Comparison of ENCODE assay signal across 1 cellular context in the genomic region with DNA sequence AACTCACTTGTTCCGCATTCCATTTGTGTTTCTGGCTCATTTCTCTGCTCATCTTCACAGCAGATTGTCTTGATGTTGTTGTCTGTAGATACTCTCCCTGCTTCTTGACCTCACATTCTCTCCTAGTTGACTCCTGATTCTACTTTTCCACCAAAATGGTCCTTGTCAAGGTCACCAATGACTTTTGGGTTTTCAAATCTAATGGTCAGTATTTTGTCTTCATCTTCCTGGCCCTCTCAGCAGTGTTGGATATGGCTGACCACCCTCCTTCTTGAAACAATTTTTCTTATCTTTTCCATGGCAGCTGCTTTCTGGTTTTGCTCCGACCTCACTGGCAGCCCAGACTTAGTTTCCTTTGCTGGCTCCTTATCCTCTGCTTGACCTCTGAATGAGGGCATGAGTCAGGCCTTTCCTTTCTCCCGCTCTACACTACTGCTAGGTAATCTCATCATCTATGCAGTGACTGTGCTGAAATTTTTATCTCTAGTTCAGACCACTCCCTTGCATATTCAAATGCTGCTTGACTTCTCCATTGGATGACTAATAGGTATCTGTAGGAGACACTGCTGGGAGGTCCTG.
TF ChIP-seq lines count a peak whose summit lies in the region.

No MANE protein-coding gene starts in this region.

TF ChIP-seq in K562, 482 proteins besides CTCF, POLR2A, EP300 and RAD21 (continued from another document and continues in another):
- TF ChIP-seq, protein P1, sequence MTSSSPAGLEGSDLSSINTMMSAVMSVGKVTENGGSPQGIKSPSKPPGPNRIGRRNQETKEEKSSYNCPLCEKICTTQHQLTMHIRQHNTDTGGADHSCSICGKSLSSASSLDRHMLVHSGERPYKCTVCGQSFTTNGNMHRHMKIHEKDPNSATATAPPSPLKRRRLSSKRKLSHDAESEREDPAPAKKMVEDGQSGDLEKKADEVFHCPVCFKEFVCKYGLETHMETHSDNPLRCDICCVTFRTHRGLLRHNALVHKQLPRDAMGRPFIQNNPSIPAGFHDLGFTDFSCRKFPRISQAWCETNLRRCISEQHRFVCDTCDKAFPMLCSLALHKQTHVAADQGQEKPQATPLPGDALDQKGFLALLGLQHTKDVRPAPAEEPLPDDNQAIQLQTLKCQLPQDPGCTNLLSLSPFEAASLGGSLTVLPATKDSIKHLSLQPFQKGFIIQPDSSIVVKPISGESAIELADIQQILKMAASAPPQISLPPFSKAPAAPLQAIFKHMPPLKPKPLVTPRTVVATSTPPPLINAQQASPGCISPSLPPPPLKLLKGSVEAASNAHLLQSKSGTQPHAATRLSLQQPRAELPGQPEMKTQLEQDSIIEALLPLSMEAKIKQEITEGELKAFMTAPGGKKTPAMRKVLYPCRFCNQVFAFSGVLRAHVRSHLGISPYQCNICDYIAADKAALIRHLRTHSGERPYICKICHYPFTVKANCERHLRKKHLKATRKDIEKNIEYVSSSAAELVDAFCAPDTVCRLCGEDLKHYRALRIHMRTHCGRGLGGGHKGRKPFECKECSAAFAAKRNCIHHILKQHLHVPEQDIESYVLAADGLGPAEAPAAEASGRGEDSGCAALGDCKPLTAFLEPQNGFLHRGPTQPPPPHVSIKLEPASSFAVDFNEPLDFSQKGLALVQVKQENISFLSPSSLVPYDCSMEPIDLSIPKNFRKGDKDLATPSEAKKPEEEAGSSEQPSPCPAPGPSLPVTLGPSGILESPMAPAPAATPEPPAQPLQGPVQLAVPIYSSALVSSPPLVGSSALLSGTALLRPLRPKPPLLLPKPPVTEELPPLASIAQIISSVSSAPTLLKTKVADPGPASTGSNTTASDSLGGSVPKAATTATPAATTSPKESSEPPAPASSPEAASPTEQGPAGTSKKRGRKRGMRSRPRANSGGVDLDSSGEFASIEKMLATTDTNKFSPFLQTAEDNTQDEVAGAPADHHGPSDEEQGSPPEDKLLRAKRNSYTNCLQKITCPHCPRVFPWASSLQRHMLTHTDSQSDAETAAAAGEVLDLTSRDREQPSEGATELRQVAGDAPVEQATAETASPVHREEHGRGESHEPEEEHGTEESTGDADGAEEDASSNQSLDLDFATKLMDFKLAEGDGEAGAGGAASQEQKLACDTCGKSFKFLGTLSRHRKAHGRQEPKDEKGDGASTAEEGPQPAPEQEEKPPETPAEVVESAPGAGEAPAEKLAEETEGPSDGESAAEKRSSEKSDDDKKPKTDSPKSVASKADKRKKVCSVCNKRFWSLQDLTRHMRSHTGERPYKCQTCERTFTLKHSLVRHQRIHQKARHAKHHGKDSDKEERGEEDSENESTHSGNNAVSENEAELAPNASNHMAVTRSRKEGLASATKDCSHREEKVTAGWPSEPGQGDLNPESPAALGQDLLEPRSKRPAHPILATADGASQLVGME (CRISPR knock-in tag; IDR thresholded peaks at IDR 0.05) = peak; percentile 77; the same call in 1 of the 2 replicates
- TF ChIP-seq, protein P2, sequence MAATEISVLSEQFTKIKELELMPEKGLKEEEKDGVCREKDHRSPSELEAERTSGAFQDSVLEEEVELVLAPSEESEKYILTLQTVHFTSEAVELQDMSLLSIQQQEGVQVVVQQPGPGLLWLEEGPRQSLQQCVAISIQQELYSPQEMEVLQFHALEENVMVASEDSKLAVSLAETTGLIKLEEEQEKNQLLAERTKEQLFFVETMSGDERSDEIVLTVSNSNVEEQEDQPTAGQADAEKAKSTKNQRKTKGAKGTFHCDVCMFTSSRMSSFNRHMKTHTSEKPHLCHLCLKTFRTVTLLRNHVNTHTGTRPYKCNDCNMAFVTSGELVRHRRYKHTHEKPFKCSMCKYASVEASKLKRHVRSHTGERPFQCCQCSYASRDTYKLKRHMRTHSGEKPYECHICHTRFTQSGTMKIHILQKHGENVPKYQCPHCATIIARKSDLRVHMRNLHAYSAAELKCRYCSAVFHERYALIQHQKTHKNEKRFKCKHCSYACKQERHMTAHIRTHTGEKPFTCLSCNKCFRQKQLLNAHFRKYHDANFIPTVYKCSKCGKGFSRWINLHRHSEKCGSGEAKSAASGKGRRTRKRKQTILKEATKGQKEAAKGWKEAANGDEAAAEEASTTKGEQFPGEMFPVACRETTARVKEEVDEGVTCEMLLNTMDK (IDR thresholded peaks at IDR 0.05; ENCODE audit: borderline replicate concordance, insufficient read depth, low read depth, low read length, poor library complexity, severe bottlenecking) = no peak
- TF ChIP-seq TOE1 (IDR thresholded peaks at IDR 0.05; ENCODE audit: borderline replicate concordance) (0 out of 2 replicates have a peak, but pooled peaks have one; percentile 18), TOE1 (CRISPR knock-in tag; IDR thresholded peaks at IDR 0.05; ENCODE audit: borderline replicate concordance, low read depth) (no peak), POLR2H (tag; IDR thresholded peaks at IDR 0.05; ENCODE audit: low read depth) (peak; percentile 52; the same call in 1 of the 2 replicates), YY1 (IDR thresholded peaks at IDR 0.05; ENCODE audit: borderline replicate concordance in 1 of 3, control insufficient read depth in 1 of 3, extremely low read depth in 1 of 3, insufficient read depth in 3 of 3, insufficient read length in 1 of 3, insufficient replicate concordance in 2 of 3, low read depth in 1 of 3, low read length in 2 of 3) (peak in 1 of 3 experiments; percentile 57), YBX1 (IDR thresholded peaks at IDR 0.05) (no peak), SOX6 (IDR thresholded peaks at IDR 0.05) (peak; percentile 86), FOXJ2 (tag; IDR thresholded peaks at IDR 0.05) (peak; percentile 66; the same call in 1 of the 2 replicates), POLR2AphosphoS5 (IDR thresholded peaks at IDR 0.05; ENCODE audit: control insufficient read depth, insufficient read depth, low read depth, low read length) (peak; percentile 64; the same call in 1 of the 2 replicates), RAD51 (IDR thresholded peaks at IDR 0.05; ENCODE audit: borderline replicate concordance, low read depth) (no peak), ZNF239 (CRISPR knock-in tag; IDR thresholded peaks at IDR 0.05) (peak; percentile 37; the same call in 1 of the 2 replicates), FOXK2 (conservative IDR thresholded peaks at IDR 0.05 in 1 of 2, IDR thresholded peaks at IDR 0.05 in 1 of 2; ENCODE audit: low read depth in 2 of 2) (peak in 1 of 2 experiments; percentile 57; a peak in 3 of 4 replicates), KLF6 (CRISPR knock-in tag; IDR thresholded peaks at IDR 0.05; ENCODE audit: borderline replicate concordance) (0 out of 2 replicates have a peak, but pooled peaks have one; percentile 28), ZBTB17 (CRISPR knock-in tag; IDR thresholded peaks at IDR 0.05) (0 out of 2 replicates have a peak, but pooled peaks have one; percentile 29), BHLHE40 (IDR thresholded peaks at IDR 0.05; ENCODE audit: low read length) (peak; percentile 55; the same call in 1 of the 2 replicates)
- TF ChIP-seq, protein P3, sequence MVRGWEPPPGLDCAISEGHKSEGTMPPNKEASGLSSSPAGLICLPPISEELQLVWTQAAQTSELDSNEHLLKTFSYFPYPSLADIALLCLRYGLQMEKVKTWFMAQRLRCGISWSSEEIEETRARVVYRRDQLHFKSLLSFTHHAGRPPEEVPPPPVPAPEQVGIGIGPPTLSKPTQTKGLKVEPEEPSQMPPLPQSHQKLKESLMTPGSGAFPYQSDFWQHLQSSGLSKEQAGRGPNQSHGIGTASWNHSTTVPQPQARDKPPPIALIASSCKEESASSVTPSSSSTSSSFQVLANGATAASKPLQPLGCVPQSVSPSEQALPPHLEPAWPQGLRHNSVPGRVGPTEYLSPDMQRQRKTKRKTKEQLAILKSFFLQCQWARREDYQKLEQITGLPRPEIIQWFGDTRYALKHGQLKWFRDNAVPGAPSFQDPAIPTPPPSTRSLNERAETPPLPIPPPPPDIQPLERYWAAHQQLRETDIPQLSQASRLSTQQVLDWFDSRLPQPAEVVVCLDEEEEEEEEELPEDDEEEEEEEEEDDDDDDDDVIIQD (CRISPR knock-in tag; IDR thresholded peaks at IDR 0.05) = 0 out of 2 replicates have a peak, but pooled peaks have one; percentile 54
- TF ChIP-seq, protein P4, sequence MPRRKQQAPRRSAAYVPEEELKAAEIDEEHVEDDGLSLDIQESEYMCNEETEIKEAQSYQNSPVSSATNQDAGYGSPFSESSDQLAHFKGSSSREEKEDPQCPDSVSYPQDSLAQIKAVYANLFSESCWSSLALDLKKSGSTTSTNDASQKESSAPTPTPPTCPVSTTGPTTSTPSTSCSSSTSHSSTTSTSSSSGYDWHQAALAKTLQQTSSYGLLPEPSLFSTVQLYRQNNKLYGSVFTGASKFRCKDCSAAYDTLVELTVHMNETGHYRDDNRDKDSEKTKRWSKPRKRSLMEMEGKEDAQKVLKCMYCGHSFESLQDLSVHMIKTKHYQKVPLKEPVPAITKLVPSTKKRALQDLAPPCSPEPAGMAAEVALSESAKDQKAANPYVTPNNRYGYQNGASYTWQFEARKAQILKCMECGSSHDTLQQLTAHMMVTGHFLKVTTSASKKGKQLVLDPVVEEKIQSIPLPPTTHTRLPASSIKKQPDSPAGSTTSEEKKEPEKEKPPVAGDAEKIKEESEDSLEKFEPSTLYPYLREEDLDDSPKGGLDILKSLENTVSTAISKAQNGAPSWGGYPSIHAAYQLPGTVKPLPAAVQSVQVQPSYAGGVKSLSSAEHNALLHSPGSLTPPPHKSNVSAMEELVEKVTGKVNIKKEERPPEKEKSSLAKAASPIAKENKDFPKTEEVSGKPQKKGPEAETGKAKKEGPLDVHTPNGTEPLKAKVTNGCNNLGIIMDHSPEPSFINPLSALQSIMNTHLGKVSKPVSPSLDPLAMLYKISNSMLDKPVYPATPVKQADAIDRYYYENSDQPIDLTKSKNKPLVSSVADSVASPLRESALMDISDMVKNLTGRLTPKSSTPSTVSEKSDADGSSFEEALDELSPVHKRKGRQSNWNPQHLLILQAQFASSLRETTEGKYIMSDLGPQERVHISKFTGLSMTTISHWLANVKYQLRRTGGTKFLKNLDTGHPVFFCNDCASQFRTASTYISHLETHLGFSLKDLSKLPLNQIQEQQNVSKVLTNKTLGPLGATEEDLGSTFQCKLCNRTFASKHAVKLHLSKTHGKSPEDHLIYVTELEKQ (CRISPR knock-in tag; IDR thresholded peaks at IDR 0.05) = 0 out of 2 replicates have a peak, but pooled peaks have one; percentile 18
- TF ChIP-seq, protein P5, sequence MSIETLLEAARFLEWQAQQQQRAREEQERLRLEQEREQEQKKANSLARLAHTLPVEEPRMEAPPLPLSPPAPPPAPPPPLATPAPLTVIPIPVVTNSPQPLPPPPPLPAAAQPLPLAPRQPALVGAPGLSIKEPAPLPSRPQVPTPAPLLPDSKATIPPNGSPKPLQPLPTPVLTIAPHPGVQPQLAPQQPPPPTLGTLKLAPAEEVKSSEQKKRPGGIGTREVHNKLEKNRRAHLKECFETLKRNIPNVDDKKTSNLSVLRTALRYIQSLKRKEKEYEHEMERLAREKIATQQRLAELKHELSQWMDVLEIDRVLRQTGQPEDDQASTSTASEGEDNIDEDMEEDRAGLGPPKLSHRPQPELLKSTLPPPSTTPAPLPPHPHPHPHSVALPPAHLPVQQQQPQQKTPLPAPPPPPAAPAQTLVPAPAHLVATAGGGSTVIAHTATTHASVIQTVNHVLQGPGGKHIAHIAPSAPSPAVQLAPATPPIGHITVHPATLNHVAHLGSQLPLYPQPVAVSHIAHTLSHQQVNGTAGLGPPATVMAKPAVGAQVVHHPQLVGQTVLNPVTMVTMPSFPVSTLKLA (conservative IDR thresholded peaks at IDR 0.05) = peak in 1 of 2 experiments; percentile 31; a peak in 1 of 4 replicates
